1 cellular context compared by ENCODE assay signal in genomic region chr5:149940077-149940574, GRCh38.
TF ChIP-seq lines count a peak whose summit lies in the region.

No MANE protein-coding gene starts in this region.

TF ChIP-seq in K562, 482 proteins besides CTCF, POLR2A, EP300 and RAD21 (continued from another document and continues in another):
- peak; percentile 53; the same call in 1 of the 2 replicates for TF ChIP-seq FOXM1 (IDR thresholded peaks at IDR 0.05; ENCODE audit: low read depth)
- TF ChIP-seq FOXM1 (CRISPR knock-in tag; IDR thresholded peaks at IDR 0.05; ENCODE audit: low read depth): no peak
- no peak for TF ChIP-seq XRCC5 (IDR thresholded peaks at IDR 0.05; ENCODE audit: low read depth, low read length)
- TF ChIP-seq NCOR1 (IDR thresholded peaks at IDR 0.05): peak; percentile 81
- TF ChIP-seq ETV5 (CRISPR knock-in tag; IDR thresholded peaks at IDR 0.05; ENCODE audit: low read depth): peak; percentile 63; the same call in 1 of the 2 replicates
- no peak for TF ChIP-seq ZKSCAN1 (IDR thresholded peaks at IDR 0.05; ENCODE audit: low read depth, low read length)
- TF ChIP-seq RBM17 (IDR thresholded peaks at IDR 0.05; ENCODE audit: borderline replicate concordance, low read depth, low read length): no peak
- peak; percentile 88 for TF ChIP-seq CBFA2T3 (IDR thresholded peaks at IDR 0.05)
- peak; percentile 96 for TF ChIP-seq CEBPG (CRISPR knock-in tag; IDR thresholded peaks at IDR 0.05)
- peak; percentile 97 to 99 for TF ChIP-seq CEBPG (tag; conservative IDR thresholded peaks at IDR 0.05 in 1 of 2, IDR thresholded peaks at IDR 0.05 in 1 of 2)
- TF ChIP-seq NCOA4 (IDR thresholded peaks at IDR 0.05; ENCODE audit: partially characterized antibody): no peak
- 0 out of 2 replicates have a peak, but pooled peaks have one; percentile 19 for TF ChIP-seq NFATC3 (IDR thresholded peaks at IDR 0.05)
- TF ChIP-seq NR2C2 (CRISPR knock-in tag; IDR thresholded peaks at IDR 0.05): no peak
- TF ChIP-seq NR2C2 (tag; IDR thresholded peaks at IDR 0.05): peak; percentile 37; the same call in 1 of the 2 replicates
- no peak for TF ChIP-seq ZNF76 (CRISPR knock-in tag; IDR thresholded peaks at IDR 0.05; ENCODE audit: borderline replicate concordance)
- peak; percentile 82 for TF ChIP-seq ZNF766 (CRISPR knock-in tag; conservative IDR thresholded peaks at IDR 0.05)
- TF ChIP-seq POLR2AphosphoS5 (IDR thresholded peaks at IDR 0.05; ENCODE audit: control insufficient read depth, insufficient read depth, low read depth, low read length): 0 out of 2 replicates have a peak, but pooled peaks have one; percentile 35
- TF ChIP-seq, protein P1, sequence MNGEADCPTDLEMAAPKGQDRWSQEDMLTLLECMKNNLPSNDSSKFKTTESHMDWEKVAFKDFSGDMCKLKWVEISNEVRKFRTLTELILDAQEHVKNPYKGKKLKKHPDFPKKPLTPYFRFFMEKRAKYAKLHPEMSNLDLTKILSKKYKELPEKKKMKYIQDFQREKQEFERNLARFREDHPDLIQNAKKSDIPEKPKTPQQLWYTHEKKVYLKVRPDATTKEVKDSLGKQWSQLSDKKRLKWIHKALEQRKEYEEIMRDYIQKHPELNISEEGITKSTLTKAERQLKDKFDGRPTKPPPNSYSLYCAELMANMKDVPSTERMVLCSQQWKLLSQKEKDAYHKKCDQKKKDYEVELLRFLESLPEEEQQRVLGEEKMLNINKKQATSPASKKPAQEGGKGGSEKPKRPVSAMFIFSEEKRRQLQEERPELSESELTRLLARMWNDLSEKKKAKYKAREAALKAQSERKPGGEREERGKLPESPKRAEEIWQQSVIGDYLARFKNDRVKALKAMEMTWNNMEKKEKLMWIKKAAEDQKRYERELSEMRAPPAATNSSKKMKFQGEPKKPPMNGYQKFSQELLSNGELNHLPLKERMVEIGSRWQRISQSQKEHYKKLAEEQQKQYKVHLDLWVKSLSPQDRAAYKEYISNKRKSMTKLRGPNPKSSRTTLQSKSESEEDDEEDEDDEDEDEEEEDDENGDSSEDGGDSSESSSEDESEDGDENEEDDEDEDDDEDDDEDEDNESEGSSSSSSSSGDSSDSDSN (IDR thresholded peaks at IDR 0.05; ENCODE audit: borderline replicate concordance in 1 of 2, low read depth in 2 of 2, low read length in 2 of 2): 0 out of 4 replicates have a peak, but pooled peaks of 1 of the 2 experiments have one; percentile 42
- peak; percentile 63; the same call in 1 of the 2 replicates for TF ChIP-seq NFRKB (IDR thresholded peaks at IDR 0.05; ENCODE audit: low read depth)
- peak; percentile 92 for TF ChIP-seq CREM (IDR thresholded peaks at IDR 0.05; ENCODE audit: low read depth)
- peak; percentile 22; the same call in 1 of the 2 replicates for TF ChIP-seq VEZF1 (CRISPR knock-in tag; IDR thresholded peaks at IDR 0.05)
- peak; percentile 55 for TF ChIP-seq NEUROD1 (IDR thresholded peaks at IDR 0.05; ENCODE audit: borderline replicate concordance, low read depth, low read length, partially characterized antibody)
- no peak for TF ChIP-seq RBM14 (IDR thresholded peaks at IDR 0.05; ENCODE audit: borderline replicate concordance, insufficient read depth, low read depth, low read length)
- TF ChIP-seq TAL1 (IDR thresholded peaks at IDR 0.05): peak; percentile 79
- peak in 1 of 2 experiments; percentile 85; a peak in 2 of 4 replicates for TF ChIP-seq RCOR1 (IDR thresholded peaks at IDR 0.05; ENCODE audit: borderline replicate concordance in 1 of 2, low read depth in 2 of 2, low read length in 2 of 2)
- TF ChIP-seq, protein P2, sequence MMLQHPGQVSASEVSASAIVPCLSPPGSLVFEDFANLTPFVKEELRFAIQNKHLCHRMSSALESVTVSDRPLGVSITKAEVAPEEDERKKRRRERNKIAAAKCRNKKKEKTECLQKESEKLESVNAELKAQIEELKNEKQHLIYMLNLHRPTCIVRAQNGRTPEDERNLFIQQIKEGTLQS (IDR thresholded peaks at IDR 0.05): peak; percentile 99
- TF ChIP-seq, protein P2 (CRISPR knock-in tag; conservative IDR thresholded peaks at IDR 0.05): 0 out of 2 replicates have a peak, but pooled peaks have one; percentile 22
- peak in 1 of 2 experiments; percentile 53; a peak in 1 of 4 replicates for TF ChIP-seq HDAC1 (IDR thresholded peaks at IDR 0.05)
- TF ChIP-seq, protein P3, sequence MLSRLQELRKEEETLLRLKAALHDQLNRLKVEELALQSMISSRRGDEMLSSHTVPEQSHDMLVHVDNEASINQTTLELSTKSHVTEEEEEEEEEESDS (CRISPR knock-in tag; IDR thresholded peaks at IDR 0.05): no peak
- TF ChIP-seq HDAC2 (IDR thresholded peaks at IDR 0.05): peak; percentile 72; the same call in 1 of the 2 replicates
- TF ChIP-seq SMARCE1 (IDR thresholded peaks at IDR 0.05): peak; percentile 83
- peak; percentile 56; the same call in 1 of the 2 replicates for TF ChIP-seq STAT5A (IDR thresholded peaks at IDR 0.05; ENCODE audit: borderline replicate concordance, low read length)
- TF ChIP-seq SMARCC2 (IDR thresholded peaks at IDR 0.05; ENCODE audit: low read depth): peak; percentile 60; the same call in 1 of the 2 replicates
- no peak for TF ChIP-seq POLR2AphosphoS2 (IDR thresholded peaks at IDR 0.05; ENCODE audit: low read length)
- 0 out of 2 replicates have a peak, but pooled peaks have one; percentile 23 for TF ChIP-seq NR2C1 (IDR thresholded peaks at IDR 0.05)
- TF ChIP-seq NR2C1 (tag; IDR thresholded peaks at IDR 0.05): 0 out of 2 replicates have a peak, but pooled peaks have one; percentile 41
- TF ChIP-seq MTA3 (IDR thresholded peaks at IDR 0.05; ENCODE audit: borderline replicate concordance): peak; percentile 78; the same call in 1 of the 2 replicates
- TF ChIP-seq TCF3 (CRISPR knock-in tag; IDR thresholded peaks at IDR 0.05): peak; percentile 86
- TF ChIP-seq ZNF589 (CRISPR knock-in tag; IDR thresholded peaks at IDR 0.05; ENCODE audit: low read depth): peak; percentile 80
- TF ChIP-seq, protein P4, sequence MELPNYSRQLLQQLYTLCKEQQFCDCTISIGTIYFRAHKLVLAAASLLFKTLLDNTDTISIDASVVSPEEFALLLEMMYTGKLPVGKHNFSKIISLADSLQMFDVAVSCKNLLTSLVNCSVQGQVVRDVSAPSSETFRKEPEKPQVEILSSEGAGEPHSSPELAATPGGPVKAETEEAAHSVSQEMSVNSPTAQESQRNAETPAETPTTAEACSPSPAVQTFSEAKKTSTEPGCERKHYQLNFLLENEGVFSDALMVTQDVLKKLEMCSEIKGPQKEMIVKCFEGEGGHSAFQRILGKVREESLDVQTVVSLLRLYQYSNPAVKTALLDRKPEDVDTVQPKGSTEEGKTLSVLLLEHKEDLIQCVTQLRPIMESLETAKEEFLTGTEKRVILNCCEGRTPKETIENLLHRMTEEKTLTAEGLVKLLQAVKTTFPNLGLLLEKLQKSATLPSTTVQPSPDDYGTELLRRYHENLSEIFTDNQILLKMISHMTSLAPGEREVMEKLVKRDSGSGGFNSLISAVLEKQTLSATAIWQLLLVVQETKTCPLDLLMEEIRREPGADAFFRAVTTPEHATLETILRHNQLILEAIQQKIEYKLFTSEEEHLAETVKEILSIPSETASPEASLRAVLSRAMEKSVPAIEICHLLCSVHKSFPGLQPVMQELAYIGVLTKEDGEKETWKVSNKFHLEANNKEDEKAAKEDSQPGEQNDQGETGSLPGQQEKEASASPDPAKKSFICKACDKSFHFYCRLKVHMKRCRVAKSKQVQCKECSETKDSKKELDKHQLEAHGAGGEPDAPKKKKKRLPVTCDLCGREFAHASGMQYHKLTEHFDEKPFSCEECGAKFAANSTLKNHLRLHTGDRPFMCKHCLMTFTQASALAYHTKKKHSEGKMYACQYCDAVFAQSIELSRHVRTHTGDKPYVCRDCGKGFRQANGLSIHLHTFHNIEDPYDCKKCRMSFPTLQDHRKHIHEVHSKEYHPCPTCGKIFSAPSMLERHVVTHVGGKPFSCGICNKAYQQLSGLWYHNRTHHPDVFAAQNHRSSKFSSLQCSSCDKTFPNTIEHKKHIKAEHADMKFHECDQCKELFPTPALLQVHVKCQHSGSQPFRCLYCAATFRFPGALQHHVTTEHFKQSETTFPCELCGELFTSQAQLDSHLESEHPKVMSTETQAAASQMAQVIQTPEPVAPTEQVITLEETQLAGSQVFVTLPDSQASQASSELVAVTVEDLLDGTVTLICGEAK (IDR thresholded peaks at IDR 0.05): no peak
- TF ChIP-seq, protein P4 (CRISPR knock-in tag; IDR thresholded peaks at IDR 0.05): no peak
- TF ChIP-seq, protein P5, sequence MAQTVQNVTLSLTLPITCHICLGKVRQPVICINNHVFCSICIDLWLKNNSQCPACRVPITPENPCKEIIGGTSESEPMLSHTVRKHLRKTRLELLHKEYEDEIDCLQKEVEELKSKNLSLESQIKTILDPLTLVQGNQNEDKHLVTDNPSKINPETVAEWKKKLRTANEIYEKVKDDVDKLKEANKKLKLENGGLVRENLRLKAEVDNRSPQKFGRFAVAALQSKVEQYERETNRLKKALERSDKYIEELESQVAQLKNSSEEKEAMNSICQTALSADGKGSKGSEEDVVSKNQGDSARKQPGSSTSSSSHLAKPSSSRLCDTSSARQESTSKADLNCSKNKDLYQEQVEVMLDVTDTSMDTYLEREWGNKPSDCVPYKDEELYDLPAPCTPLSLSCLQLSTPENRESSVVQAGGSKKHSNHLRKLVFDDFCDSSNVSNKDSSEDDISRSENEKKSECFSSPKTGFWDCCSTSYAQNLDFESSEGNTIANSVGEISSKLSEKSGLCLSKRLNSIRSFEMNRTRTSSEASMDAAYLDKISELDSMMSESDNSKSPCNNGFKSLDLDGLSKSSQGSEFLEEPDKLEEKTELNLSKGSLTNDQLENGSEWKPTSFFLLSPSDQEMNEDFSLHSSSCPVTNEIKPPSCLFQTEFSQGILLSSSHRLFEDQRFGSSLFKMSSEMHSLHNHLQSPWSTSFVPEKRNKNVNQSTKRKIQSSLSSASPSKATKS (CRISPR knock-in tag; IDR thresholded peaks at IDR 0.05): no peak
- peak in 1 of 2 experiments; percentile 76; a peak in 2 of 4 replicates for TF ChIP-seq ZNF639 (CRISPR knock-in tag; conservative IDR thresholded peaks at IDR 0.05 in 1 of 2, IDR thresholded peaks at IDR 0.05 in 1 of 2)
- 0 out of 4 replicates have a peak, but pooled peaks have one; percentile 18 to 28 for TF ChIP-seq NRF1 (conservative IDR thresholded peaks at IDR 0.05 in 1 of 2, IDR thresholded peaks at IDR 0.05 in 1 of 2)
- TF ChIP-seq TEAD4 (IDR thresholded peaks at IDR 0.05; ENCODE audit: low read length): peak; percentile 84
- no peak for TF ChIP-seq TEAD4 (CRISPR knock-in tag; IDR thresholded peaks at IDR 0.05; ENCODE audit: borderline replicate concordance)
- peak; percentile 93 for TF ChIP-seq LEF1 (IDR thresholded peaks at IDR 0.05)
- TF ChIP-seq POLR2G (IDR thresholded peaks at IDR 0.05; ENCODE audit: low read depth, low read length): peak; percentile 37; the same call in 1 of the 2 replicates
- peak; percentile 92 for TF ChIP-seq NBN (IDR thresholded peaks at IDR 0.05; ENCODE audit: low read depth)
- peak; percentile 85 to 86 for TF ChIP-seq TRIM24 (IDR thresholded peaks at IDR 0.05)
- no peak for TF ChIP-seq E2F5 (CRISPR knock-in tag; IDR thresholded peaks at IDR 0.05)
